In genomic region chr16:88616320-88616719, GRCh38 we compare ENCODE assay signal across 14 cellular contexts. TPM values are rescaled to one million over a fixed set of nuclear protein-coding genes. Genes with fewer than 3 reads are reported as not detected.
A peak's percentile ranks its signal among the peaks of the same experiment; 100 is the strongest.
DNase-seq lines count a peak whose midpoint lies in the region; ATAC-seq and TF ChIP-seq lines count a peak whose summit lies in the region.
"Had no signal": no experiment of that assay in that cellular context is flagged by ENCODE, and none has a peak within 500 bp of the region (broad histone marks: within the 10 kb centered on the region; RNA-seq: fewer than 3 reads in every experiment).

No MANE protein-coding gene starts in this region.

- dilution Hi-C loops in IMR-90 (cut with HindIII; ENCODE audit: low sequenced_read_pairs, unreplicated experiment): no loop called here

- ATAC-seq in IMR-90 (ENCODE audit: low read depth) (no peak), PC-3 (no peak), GM18519 (IDR thresholded peaks at IDR 0.05; ENCODE audit: low FRiP score, unreplicated experiment) (no peak)

- no peak for TF ChIP-seq RAD21 in IMR-90 (IDR thresholded peaks at IDR 0.05; ENCODE audit: low read length)

- POLR2A ChIA-PET in IMR-90 (lab: Charles Lee; ENCODE audit: unreplicated experiment) (no interaction called here), PC-3 (lab: Charles Lee; ENCODE audit: unreplicated experiment) (no interaction called here)

- peak overlapping the region; percentile 68 for H3K27ac Mint-ChIP-seq in T-helper 1 cell treated with Interleukin-12 subunit alpha and Interleukin-12 subunit beta and Interleukin-4 antibody, amounts not matched to agents 30 μg/mL and 1 μg/mL, for 36 hours

- no peak overlapping the region for H3K23ac ChIP-seq in IMR-90 (ENCODE audit: low read depth, low read length)

- H3K56ac ChIP-seq in IMR-90 (ENCODE audit: extremely low read depth, insufficient read depth, low read length): no peak overlapping the region

- no peaks in the 10 kb centered on the region for H3K27me3 Mint-ChIP-seq in T-helper 1 cell treated with Interleukin-12 subunit alpha and Interleukin-12 subunit beta and Interleukin-4 antibody, amounts not matched to agents 30 μg/mL and 1 μg/mL, for 36 hours (ENCODE audit: low read depth)

- no peak overlapping the region for H3K4ac ChIP-seq in IMR-90 (ENCODE audit: low read depth, low read length)

- peaks cover 5 to 80% of the 10 kb centered on the region in 2 experiments; a peak in 3 of 4 replicates for H3K79me1 ChIP-seq in IMR-90 (ENCODE audit: low read depth in 1 of 2, low read length in 2 of 2)

- H4K20me1 ChIP-seq in IMR-90 (ENCODE audit: insufficient read depth, low read length) (peaks cover 90% of the 10 kb centered on the region), PC-3 (ENCODE audit: low read length) (no peaks in the 10 kb centered on the region)

- H3K36me3 ChIP-seq in IMR-90 (ENCODE audit: control insufficient read depth, insufficient read depth, low read length) (peaks cover 16% of the 10 kb centered on the region), prostate gland (no peaks in the 10 kb centered on the region), PC-3 (ENCODE audit: low read depth, low read length) (peaks cover 3% of the 10 kb centered on the region; the same call in 1 of the 2 replicates)

- 0 out of 2 replicates have a peak overlapping the region, but pooled peaks have one; percentile 21 for H2AK5ac ChIP-seq in IMR-90 (ENCODE audit: low read depth, low read length)

- no peaks in the 10 kb centered on the region for H3K9me2 ChIP-seq in PC-3 (replicated peaks; ENCODE audit: low read length)

- H3K4me3 Mint-ChIP-seq in T-helper 1 cell treated with Interleukin-12 subunit alpha and Interleukin-12 subunit beta and Interleukin-4 antibody, amounts not matched to agents 30 μg/mL and 1 μg/mL, for 36 hours: no peak overlapping the region

- H3K9me3 ChIP-seq in IMR-90 (ENCODE audit: control insufficient read depth, insufficient read depth, low read length) (no peaks in the 10 kb centered on the region), prostate gland (no peaks in the 10 kb centered on the region), PC-3 (ENCODE audit: low read length) (no peaks in the 10 kb centered on the region)
- H3K9me3 ChIP-seq: sigmoid colon had no signal

- H3K4me1 ChIP-seq in IMR-90 (ENCODE audit: control insufficient read depth, insufficient read depth, low read length) (peaks cover 33% of the 10 kb centered on the region), prostate gland (replicated peaks) (peaks cover 7% of the 10 kb centered on the region), PC-3 (ENCODE audit: insufficient read depth, low read length) (no peaks in the 10 kb centered on the region)
- H3K4me1 ChIP-seq: sigmoid colon had no signal

- no peaks in the 10 kb centered on the region for H3K79me2 ChIP-seq in PC-3 (ENCODE audit: low read length)

- DNase-seq in T-helper 1 cell: no peak
- DNase-seq in IMR-90: no peak
- DNase-seq in epithelial cell of prostate (ENCODE audit: low read depth, low spot score): peak; percentile 20
- peak; percentile 91 for DNase-seq in prostate gland (ENCODE audit: low spot score)
- DNase-seq in PC-3: no peak
- DNase-seq in NCI-H524 treated with DMSO at 0.1 percent for 48 hours (lab: John Stamatoyannopoulos, UW): no peak
- DNase-seq: ACHN; activated CD4-positive, CD25-positive, alpha-beta regulatory T cell treated with anti-CD3 and anti-CD28 coated beads, Interleukin-2, amount 50 U/mL, for 72 hours; activated T-cell treated with anti-CD3 and anti-CD28 coated beads, Interleukin-2, amount 50 U/mL, for 48 hours; H7; NCI-H1417; sigmoid colon had no signal

- CTCF ChIA-PET in IMR-90 (lab: Yijun Ruan, JAX) (no interaction called here), PC-3 (lab: Charles Lee) (no interaction called here)

- intact Hi-C loops in IMR-90 (cut with micrococcal nuclease): no loop called here
- intact Hi-C loops in prostate gland (cut with DNase I): no loop called here
- intact Hi-C loops in PC-3 (cut with micrococcal nuclease): no loop called here

- H3K4me1 Mint-ChIP-seq in T-helper 1 cell treated with Interleukin-12 subunit alpha and Interleukin-12 subunit beta and Interleukin-4 antibody, amounts not matched to agents 30 μg/mL and 1 μg/mL, for 36 hours (ENCODE audit: low read depth): peaks cover 21% of the 10 kb centered on the region

- no peak overlapping the region for H3K9ac ChIP-seq in IMR-90 (ENCODE audit: low read depth, low read length)
- no peak overlapping the region for H3K9ac ChIP-seq in PC-3 (ENCODE audit: low read length)

- H3K4me3 ChIP-seq in IMR-90 (ENCODE audit: insufficient read depth, low read depth, low read length) (no peak overlapping the region), prostate gland (no peak overlapping the region), PC-3 (ENCODE audit: low read length) (no peak overlapping the region)
- H3K4me3 ChIP-seq: sigmoid colon had no signal

- 92% methylated on average over 7 of the region's 13 CpGs; no CpG with 5 or more reads in 1 of the 2 experiments for WGBS in IMR-90 (ENCODE audit: extremely low coverage in 2 of 2, insufficient read length in 1 of 2), 2 experiments
- 38% methylated on average over 13 of the region's 13 CpGs for WGBS in prostate gland

- H2BK120ac ChIP-seq in IMR-90 (ENCODE audit: low read depth, low read length): 0 out of 2 replicates have a peak overlapping the region, but pooled peaks have one; percentile 13

- no peak overlapping the region for H3K18ac ChIP-seq in IMR-90 (ENCODE audit: low read depth, low read length)

- no peak overlapping the region for H2AFZ ChIP-seq in IMR-90 (replicated peaks; ENCODE audit: low read length, poor library complexity)
- H2AFZ ChIP-seq in PC-3 (ENCODE audit: low read length): no peak overlapping the region

- H2BK5ac ChIP-seq in IMR-90 (ENCODE audit: low read depth, low read length, poor library complexity, severe bottlenecking): no peak overlapping the region

- H2AK9ac ChIP-seq in IMR-90 (replicated peaks; ENCODE audit: low read depth, low read length, poor library complexity): no peak overlapping the region

- H3K36me3 Mint-ChIP-seq in T-helper 1 cell treated with Interleukin-12 subunit alpha and Interleukin-12 subunit beta and Interleukin-4 antibody, amounts not matched to agents 30 μg/mL and 1 μg/mL, for 36 hours (ENCODE audit: low read depth): peaks cover 13% of the 10 kb centered on the region

- in situ Hi-C loops in IMR-90 (cut with MboI; ENCODE audit: low sequenced_read_pairs): no loop called here

- BruUV-seq in IMR-90 (replicated peaks; lab: Mats Ljungman, UMichigan) (no TSS peak), PC-3 (replicated peaks; lab: Mats Ljungman, UMichigan) (no TSS peak)

- no peak overlapping the region for H4K5ac ChIP-seq in IMR-90 (ENCODE audit: low read depth, low read length)

- H4K91ac ChIP-seq in IMR-90 (ENCODE audit: insufficient read depth, low read depth, low read length): no peak overlapping the region

- H2BK15ac ChIP-seq in IMR-90 (ENCODE audit: low read depth, low read length): 0 out of 3 replicates have a peak overlapping the region, but pooled peaks have one; percentile 10

- H2BK20ac ChIP-seq in IMR-90 (ENCODE audit: low read depth, low read length): no peak overlapping the region

- H3K4me2 ChIP-seq in IMR-90 (ENCODE audit: low read depth, low read length): no peak overlapping the region
- H3K4me2 ChIP-seq in PC-3 (ENCODE audit: low read length): no peak overlapping the region

- no peak overlapping the region for H4K8ac ChIP-seq in IMR-90 (ENCODE audit: low read depth in 2 of 2, low read length in 2 of 2)

- H3F3A ChIP-seq in PC-3 (ENCODE audit: low read length, unreplicated experiment): no peaks in the 10 kb centered on the region

- no peaks in the 10 kb centered on the region for H3K9me3 Mint-ChIP-seq in T-helper 1 cell treated with Interleukin-12 subunit alpha and Interleukin-12 subunit beta and Interleukin-4 antibody, amounts not matched to agents 30 μg/mL and 1 μg/mL, for 36 hours

- peaks cover 33% of the 10 kb centered on the region for H3K9me1 ChIP-seq in IMR-90 (ENCODE audit: insufficient read depth, low read length)

- H3K27me3 ChIP-seq in IMR-90 (ENCODE audit: control insufficient read depth, insufficient read depth, low read length) (no peaks in the 10 kb centered on the region), prostate gland (replicated peaks; ENCODE audit: insufficient read depth) (no peaks in the 10 kb centered on the region), PC-3 (ENCODE audit: low read length) (no peaks in the 10 kb centered on the region)
- H3K27me3 ChIP-seq: sigmoid colon had no signal

- H3K27ac ChIP-seq in IMR-90 (ENCODE audit: insufficient read depth, low read length) (no peak overlapping the region), epithelial cell of prostate (no peak overlapping the region), prostate gland (peak overlapping the region; percentile 2 to 58), PC-3 (ENCODE audit: low read length) (no peak overlapping the region)
- H3K27ac ChIP-seq: sigmoid colon had no signal

- TF ChIP-seq CTCF in IMR-90 (conservative IDR thresholded peaks at IDR 0.05; ENCODE audit: low read depth, low read length): no peak
- no peak for TF ChIP-seq CTCF in prostate gland (IDR thresholded peaks at IDR 0.05)
- TF ChIP-seq CTCF in PC-3 (conservative IDR thresholded peaks at IDR 0.05; ENCODE audit: low read depth, low read length): no peak

- TF ChIP-seq POLR2A in IMR-90 (IDR thresholded peaks at IDR 0.05; ENCODE audit: low read depth, low read length) (no peak), prostate gland (IDR thresholded peaks at IDR 0.05) (no peak)

- H3K14ac ChIP-seq in IMR-90 (replicated peaks; ENCODE audit: low read depth, low read length): no peak overlapping the region

RNA-seq across cellular contexts. Expression of gene IL17C, which starts 22.1 kb away (rescaled TPM):
- total RNA-seq in IMR-90 (2012; rRNA removed): not detected in 2 replicates
- 0.09 TPM in 1 of 2 replicates, not detected in the other for polyA plus RNA-seq in IMR-90 (2012; rRNA removed)
- polyA plus RNA-seq in IMR-90 (2012; cell fraction: cytosol; rRNA removed): 0.12 TPM in 1 of 2 replicates, not detected in the other
- 0.71 and 1.6 TPM in 2 replicates for polyA plus RNA-seq in IMR-90 (2012; cell fraction: nucleus; rRNA removed; ENCODE audit: low replicate concordance)
- under 1 TPM in 1 of 2 donors, not detected in 1; 0.97 TPM for total RNA-seq in prostate gland
- total RNA-seq in PC-3 (2014; rRNA removed): not detected in 2 replicates
- total RNA-seq: sigmoid colon had no signal

RNA-seq across cellular contexts. Expression of gene CYBA, which starts 34.5 kb away (rescaled TPM):
- total RNA-seq in IMR-90 (2012; rRNA removed) (65.6 and 90.5 TPM in 2 replicates), prostate gland (100 to 1,000 TPM in 1 of 2 donors, 10 to 100 TPM in 1; 86.0 to 155 TPM), PC-3 (2014; rRNA removed) (not detected in 2 replicates)
- 169 and 228 TPM in 2 replicates for polyA plus RNA-seq in IMR-90 (2012; rRNA removed)
- 205 and 351 TPM in 2 replicates for polyA plus RNA-seq in IMR-90 (2012; cell fraction: cytosol; rRNA removed)
- 119 and 281 TPM in 2 replicates for polyA plus RNA-seq in IMR-90 (2012; cell fraction: nucleus; rRNA removed; ENCODE audit: low replicate concordance)

RNA-seq across cellular contexts. Expression of gene ZC3H18, which starts 46.1 kb away (rescaled TPM):
- 3.4 and 4.2 TPM in 2 replicates for total RNA-seq in IMR-90 (2012; rRNA removed)
- polyA plus RNA-seq in IMR-90 (2012; rRNA removed): 21.3 and 22.7 TPM in 2 replicates
- polyA plus RNA-seq in IMR-90 (2012; cell fraction: cytosol; rRNA removed): 15.4 and 23.2 TPM in 2 replicates
- polyA plus RNA-seq in IMR-90 (2012; cell fraction: nucleus; rRNA removed; ENCODE audit: low replicate concordance): 64.2 and 65.2 TPM in 2 replicates
- 10 to 100 TPM; 26.7 to 50.7 TPM for total RNA-seq in prostate gland
- total RNA-seq in PC-3 (2014; rRNA removed): 11.8 and 24.5 TPM in 2 replicates

RNA-seq across cellular contexts. Expression of gene MVD, which starts 46.6 kb away (rescaled TPM):
- total RNA-seq in IMR-90 (2012; rRNA removed) (17.2 and 18.3 TPM in 2 replicates), prostate gland (10 to 100 TPM; 34.7 to 40.0 TPM), PC-3 (2014; rRNA removed) (38.3 and 48.9 TPM in 2 replicates)
- 28.4 and 33.1 TPM in 2 replicates for polyA plus RNA-seq in IMR-90 (2012; rRNA removed)
- 28.1 and 45.4 TPM in 2 replicates for polyA plus RNA-seq in IMR-90 (2012; cell fraction: cytosol; rRNA removed)
- polyA plus RNA-seq in IMR-90 (2012; cell fraction: nucleus; rRNA removed; ENCODE audit: low replicate concordance): 63.8 and 197 TPM in 2 replicates

Comparison
In these comparisons a context has a peak if more than half of its experiments do, and no peak if none do; other contexts are left out.
1. DNase-seq: peak in epithelial cell of prostate (single experiment) and prostate gland (single experiment); none in T-helper 1 cell (0 of 5), IMR-90 (single experiment), PC-3 (single experiment) and NCI-H524 treated with DMSO at 0.1 percent for 48 hours (single experiment).
2. H3K27ac ChIP-seq: peak in prostate gland (2 of 2); none in IMR-90 (single experiment), epithelial cell of prostate (single experiment) and PC-3 (single experiment).
3. RNA of gene CYBA, which starts 34.5 kb away (total RNA-seq): 86.0 to 155 TPM in prostate gland and 65.6 to 90.5 TPM in IMR-90; not detected in PC-3; every median in the first group is over 10 times any median in the second.